22 cellular contexts compared by ENCODE assay signal in genomic region chr3:97863775-97864174, GRCh38. TPM values are rescaled to one million over a fixed set of nuclear protein-coding genes. Genes with fewer than 3 reads are reported as not detected.
A peak's percentile ranks its signal among the peaks of the same experiment; 100 is the strongest.
DNase-seq lines count a peak whose midpoint lies in the region; ATAC-seq, FAIRE-seq and TF ChIP-seq lines count a peak whose summit lies in the region.
"Had no signal": no experiment of that assay in that cellular context is flagged by ENCODE, and none has a peak within 500 bp of the region (broad histone marks: within the 10 kb centered on the region; RNA-seq: fewer than 3 reads in every experiment).

No MANE protein-coding gene starts in this region.

- peak; percentile 28 for FAIRE-seq in GM12891 (lab: Jason Lieb, UNC)
- FAIRE-seq: A204.1, D721Med, GM12892 had no signal

- no peak overlapping the region for H3K27ac Mint-ChIP-seq in stimulated activated naive B cell treated with anti-CD40 and anti-IgM and Interleukin-4, amounts not matched to agents 10 μg/mL and 1 μg/mL and 100 μg/mL, for 72 hours
- H3K27ac Mint-ChIP-seq: B cell; CD8-positive, alpha-beta T cell; GM23338; H9 had no signal

- H3K36me3 ChIP-seq in right atrium auricular region = no peaks in the 10 kb centered on the region
- H3K36me3 ChIP-seq: BLaER1 had no signal

- no peaks in the 10 kb centered on the region for H3K27me3 ChIP-seq in right atrium auricular region
- H3K27me3 ChIP-seq: BLaER1 had no signal

- DNase-seq in Right ventricle myocardium superior (no peak), right atrium auricular region (ENCODE audit: low spot score) (no peak), GM12891 (ENCODE audit: insufficient read length, low spot score) (no peak), UCSD-AML1 (lab: John Stamatoyannopoulos, UW; ENCODE audit: unreplicated experiment) (peak; percentile 2), pons (ENCODE audit: low spot score) (no peak)
- no peak for DNase-seq in stimulated activated naive B cell treated with anti-CD40 and anti-IgM and Interleukin-4, amounts not matched to agents 10 μg/mL and 1 μg/mL and 100 μg/mL, for 72 hours
- DNase-seq: CD4-positive, CD25-positive, alpha-beta regulatory T cell; CD8-positive, alpha-beta T cell; DMS 273 treated with DMSO at 0.1 percent for 48 hours; DMS79; GF-D8; H9 had no signal

- TF ChIP-seq POLR2A in GM12891 (IDR thresholded peaks at IDR 0.05; ENCODE audit: low read depth, low read length) = no peak

- intact Hi-C loops in Right ventricle myocardium superior (cut with DNase I) = no loop called here

- peaks cover 0 to 16% of the 10 kb centered on the region in 2 donors for H3K4me1 ChIP-seq in right atrium auricular region
- H3K4me1 ChIP-seq: BLaER1 had no signal

- ATAC-seq in Right ventricle myocardium superior (ENCODE audit: poor library complexity) (peak; percentile 46), GM21515 (IDR thresholded peaks at IDR 0.05; ENCODE audit: unreplicated experiment) (no peak)
- peak; percentile 73 to 86 for ATAC-seq in stimulated activated naive B cell treated with anti-CD40 and anti-IgM and Interleukin-4, amounts not matched to agents 10 μg/mL and 1 μg/mL and 100 μg/mL, for 72 hours (replicated peaks)
- ATAC-seq: CD8-positive, alpha-beta T cell; GM23338; HCT116 had no signal

- no peak for TF ChIP-seq CTCF in right atrium auricular region (IDR thresholded peaks at IDR 0.05)

- peak overlapping the region in 1 of 2 donors; percentile 59 for H3K27ac ChIP-seq in right atrium auricular region
- H3K27ac ChIP-seq: 22Rv1, BLaER1, C4-2B had no signal

- H3K9me3 ChIP-seq in right atrium auricular region = no peaks in the 10 kb centered on the region
- H3K9me3 ChIP-seq: BLaER1 had no signal

- no peaks in the 10 kb centered on the region for H3K36me3 Mint-ChIP-seq in stimulated activated naive B cell treated with anti-CD40 and anti-IgM and Interleukin-4, amounts not matched to agents 10 μg/mL and 1 μg/mL and 100 μg/mL, for 72 hours
- H3K36me3 Mint-ChIP-seq: CD4-positive, CD25-positive, alpha-beta regulatory T cell; CD8-positive, alpha-beta T cell had no signal

- H3K9me3 Mint-ChIP-seq in stimulated activated naive B cell treated with anti-CD40 and anti-IgM and Interleukin-4, amounts not matched to agents 10 μg/mL and 1 μg/mL and 100 μg/mL, for 72 hours = no peaks in the 10 kb centered on the region
- H3K9me3 Mint-ChIP-seq: CD4-positive, CD25-positive, alpha-beta regulatory T cell; CD8-positive, alpha-beta T cell; GM23338; H9 had no signal

- H3K4me3 Mint-ChIP-seq in stimulated activated naive B cell treated with anti-CD40 and anti-IgM and Interleukin-4, amounts not matched to agents 10 μg/mL and 1 μg/mL and 100 μg/mL, for 72 hours = no peak overlapping the region
- H3K4me3 Mint-ChIP-seq: B cell; CD4-positive, CD25-positive, alpha-beta regulatory T cell; CD8-positive, alpha-beta T cell; GM23338; H9 had no signal

- H3K4me3 ChIP-seq in right atrium auricular region = no peak overlapping the region
- H3K4me3 ChIP-seq: BLaER1, GM23338 had no signal

- H3K4me1 Mint-ChIP-seq in stimulated activated naive B cell treated with anti-CD40 and anti-IgM and Interleukin-4, amounts not matched to agents 10 μg/mL and 1 μg/mL and 100 μg/mL, for 72 hours = peaks cover 4 to 7% of the 10 kb centered on the region in 2 donors
- H3K4me1 Mint-ChIP-seq: B cell had no signal

- H3K27me3 Mint-ChIP-seq in stimulated activated naive B cell treated with anti-CD40 and anti-IgM and Interleukin-4, amounts not matched to agents 10 μg/mL and 1 μg/mL and 100 μg/mL, for 72 hours = no peaks in the 10 kb centered on the region
- H3K27me3 Mint-ChIP-seq: B cell; CD4-positive, CD25-positive, alpha-beta regulatory T cell had no signal

TF ChIP-seq in GM12891, 5 proteins besides CTCF, POLR2A, EP300 and RAD21:
- no peak for TF ChIP-seq POLR2AphosphoS5 (IDR thresholded peaks at IDR 0.05; ENCODE audit: low read depth, low read length)
- TF ChIP-seq PAX5 (IDR thresholded peaks at IDR 0.05; ENCODE audit: insufficient read depth, low read length, severe bottlenecking) = no peak
- TF ChIP-seq SPI1 (IDR thresholded peaks at IDR 0.05; ENCODE audit: low read depth, low read length) = no peak
- no peak for TF ChIP-seq POU2F2 (IDR thresholded peaks at IDR 0.05; ENCODE audit: low read depth, low read length)
- TF ChIP-seq TAF1 (IDR thresholded peaks at IDR 0.05; ENCODE audit: low read depth, low read length) = no peak

RNA-seq across cellular contexts. Expression of gene CRYBG3, which starts 42.0 kb away (rescaled TPM):
- total RNA-seq in Right ventricle myocardium superior (18.6 TPM), right atrium auricular region (10 to 100 TPM; 17.6 to 18.6 TPM)
- polyA plus RNA-seq in GM12891 (2012; ENCODE audit: low read depth, missing spikeins) = 2.1 TPM
